Comparison of ENCODE assay signal across 8 cellular contexts in the genomic region with DNA sequence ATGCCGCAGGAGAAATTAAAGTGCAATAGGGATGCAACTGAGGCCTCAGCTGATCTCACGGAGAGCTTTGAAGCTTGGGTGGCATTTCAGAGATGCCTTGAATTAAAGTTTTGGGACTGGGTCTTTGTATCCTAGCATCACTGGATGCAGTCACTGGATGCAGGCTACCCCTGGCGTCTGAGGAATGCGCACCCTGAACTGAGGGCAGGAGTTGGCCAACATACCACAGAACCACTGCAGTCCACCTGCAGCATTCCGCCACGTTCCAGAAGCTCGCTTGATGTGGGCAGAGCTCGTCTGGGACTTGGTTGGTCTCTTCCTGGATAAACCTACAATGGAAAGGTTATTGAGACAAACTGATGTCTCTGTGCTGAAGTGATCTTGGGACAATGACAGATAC. TPM values are rescaled to one million over a fixed set of nuclear protein-coding genes. Genes with fewer than 3 reads are reported as not detected.
"Had no signal": no experiment of that assay in that cellular context is flagged by ENCODE, and none has a peak within 500 bp of the region (broad histone marks: within the 10 kb centered on the region; RNA-seq: fewer than 3 reads in every experiment).

No MANE protein-coding gene starts in this region.

- H3K27me3 Mint-ChIP-seq: IgD-negative memory B cell had no signal

- H3K4me1 Mint-ChIP-seq: IgD-negative memory B cell had no signal

- H3K4me3 ChIP-seq: K562 had no signal

- ATAC-seq: HepG2, K562 had no signal

- H3K27ac Mint-ChIP-seq: IgD-negative memory B cell had no signal

- FAIRE-seq: HepG2, HTR-8/SVneo, K562 had no signal

- H3K27ac ChIP-seq: HL-60 had no signal

- H3K4me3 Mint-ChIP-seq: IgD-negative memory B cell had no signal

- H3K36me3 Mint-ChIP-seq: IgD-negative memory B cell had no signal

- DNase-seq: IMR-90, KBM-7, KG1 had no signal

RNA-seq across cellular contexts. Expression of a gene that starts 34.1 kb away (rescaled TPM):
- total RNA-seq: HepG2, IMR-90, K562 had no signal
- polyA plus RNA-seq: HepG2, IgD-negative memory B cell, IMR-90, K562 had no signal
